32 cellular contexts compared by ENCODE assay signal in the genomic region with DNA sequence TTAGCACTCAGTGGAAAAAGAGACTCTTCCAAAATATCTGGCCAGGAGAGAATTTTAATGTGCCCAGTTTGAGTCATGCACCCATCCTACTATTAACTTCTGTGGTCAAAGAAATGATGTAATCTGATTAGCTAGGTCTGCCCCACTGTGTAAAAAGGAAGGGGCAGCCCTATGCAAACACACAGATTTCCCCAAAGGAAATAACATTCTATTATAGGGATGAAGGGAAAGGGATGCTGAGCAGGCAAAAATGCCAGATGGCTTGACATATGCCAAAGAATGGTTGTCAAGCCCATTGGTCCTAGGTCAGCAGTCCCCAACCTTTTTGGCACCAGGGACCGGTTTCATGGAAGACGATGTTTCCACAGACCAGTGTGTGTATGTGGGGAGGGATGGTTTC. TPM values are rescaled to one million over a fixed set of nuclear protein-coding genes. Genes with fewer than 3 reads are reported as not detected.
A peak's percentile ranks its signal among the peaks of the same experiment; 100 is the strongest.
DNase-seq lines count a peak whose midpoint lies in the region; ATAC-seq, FAIRE-seq and TF ChIP-seq lines count a peak whose summit lies in the region.
"Had no signal": no experiment of that assay in that cellular context is flagged by ENCODE, and none has a peak within 500 bp of the region (broad histone marks: within the 10 kb centered on the region; RNA-seq: fewer than 3 reads in every experiment).

No MANE protein-coding gene starts in this region.

- no peaks in the 10 kb centered on the region for H3F3A ChIP-seq in MM.1S (ENCODE audit: insufficient read depth, low read length)

- FAIRE-seq in astrocyte (lab: Jason Lieb, UNC), result no peak

- no peak overlapping the region for H3K4me3 Mint-ChIP-seq in astrocyte (ENCODE audit: unreplicated experiment)
- H3K4me3 Mint-ChIP-seq: activated T-cell treated with anti-CD3 and anti-CD28 coated beads, Interleukin-2, amount 50 U/mL, for 72 hours; HFFc6; memory B cell; nephron; stimulated activated effector memory CD8-positive, alpha-beta T cell treated with anti-CD3 and anti-CD28 coated beads, Interleukin-12 subunit alpha, Interleukin-12 subunit beta, amount 100 ng/mL, for 72 hours; T-helper 17 cell had no signal

- H3K4me3 ChIP-seq in astrocyte (ENCODE audit: insufficient read depth, low read depth, low read length), result no peak overlapping the region
- H3K4me3 ChIP-seq in MM.1S (ENCODE audit: low read length), result no peak overlapping the region
- no peak overlapping the region for H3K4me3 ChIP-seq in uterus
- H3K4me3 ChIP-seq in upper lobe of right lung, result no peak overlapping the region
- H3K4me3 ChIP-seq: gastroesophageal sphincter, SK-N-MC had no signal

- H3K9me3 ChIP-seq in astrocyte (ENCODE audit: insufficient read depth, low read depth, low read length) (no peaks in the 10 kb centered on the region), MM.1S (replicated peaks; ENCODE audit: insufficient read depth, low read length) (no peaks in the 10 kb centered on the region), uterus (no peaks in the 10 kb centered on the region), upper lobe of right lung (no peaks in the 10 kb centered on the region)
- H3K9me3 ChIP-seq: gastroesophageal sphincter had no signal

- DNase-seq in NCI-H524 (lab: John Stamatoyannopoulos, UW) (peak; percentile 23 to 76), NCI-H524 treated with DMSO at 0.1 percent for 48 hours (lab: John Stamatoyannopoulos, UW) (no peak), HT1080 (ENCODE audit: low read depth) (peak; percentile 59), astrocyte (ENCODE audit: low read depth) (peak; percentile 14), kidney tubule cell (ENCODE audit: low spot score) (peak; percentile 41), MM.1S (no peak), uterus (no peak), upper lobe of right lung (no peak)
- DNase-seq: activated CD4-positive, alpha-beta T cell treated with anti-CD3 and anti-CD28 coated beads, Interleukin-2, amount 50 U/mL, for 48 hours; activated naive CD4-positive, alpha-beta T cell; activated T-cell treated with anti-CD3 and anti-CD28 coated beads, Interleukin-2, amount 50 U/mL, for 72 hours; cerebellar nuclear complex; COR-L47; DMS79; GOT3; HFFc6; hippocampal formation; KBM-7; left cardiac atrium; NCI-H1436; NCI-H226; substantia nigra; T-helper 17 cell; trophoblast cell had no signal

- no peaks in the 10 kb centered on the region for H3K9me2 ChIP-seq in MM.1S (replicated peaks; ENCODE audit: insufficient read depth, low read length)

- TF ChIP-seq POLR2A in uterus (IDR thresholded peaks at IDR 0.05), result no peak

- H3K9me3 Mint-ChIP-seq in astrocyte (ENCODE audit: unreplicated experiment), result no peaks in the 10 kb centered on the region
- H3K9me3 Mint-ChIP-seq: activated T-cell treated with anti-CD3 and anti-CD28 coated beads, Interleukin-2, amount 50 U/mL, for 72 hours; HFFc6; memory B cell; nephron; stimulated activated effector memory CD8-positive, alpha-beta T cell treated with anti-CD3 and anti-CD28 coated beads, Interleukin-12 subunit alpha, Interleukin-12 subunit beta, amount 100 ng/mL, for 72 hours had no signal

- ATAC-seq in upper lobe of right lung, result no peak
- ATAC-seq: activated CD4-positive, CD25-positive, alpha-beta regulatory T cell treated with anti-CD3 and anti-CD28 coated beads, Interleukin-2, amount 50 U/mL, for 24 hours; activated T-cell treated with anti-CD3 and anti-CD28 coated beads, Interleukin-2, amount 50 U/mL, for 72 hours; gastroesophageal sphincter; left cardiac atrium; stimulated activated effector memory CD8-positive, alpha-beta T cell treated with anti-CD3 and anti-CD28 coated beads, Interleukin-12 subunit alpha, Interleukin-12 subunit beta, amount 100 ng/mL, for 72 hours; T-helper 17 cell had no signal

- H3K27me3 ChIP-seq in astrocyte (ENCODE audit: insufficient read depth, low read length) (no peaks in the 10 kb centered on the region), MM.1S (replicated peaks; ENCODE audit: insufficient read depth, low read length) (no peaks in the 10 kb centered on the region), uterus (no peaks in the 10 kb centered on the region), upper lobe of right lung (no peaks in the 10 kb centered on the region)
- H3K27me3 ChIP-seq: gastroesophageal sphincter had no signal

- no peaks in the 10 kb centered on the region for H3K79me2 ChIP-seq in astrocyte (ENCODE audit: insufficient read depth, low read length)
- no peaks in the 10 kb centered on the region for H3K79me2 ChIP-seq in MM.1S (ENCODE audit: low read length)

- intact Hi-C loops in uterus (cut with DNase I; ENCODE audit: low total_unique reads) (no loop called here), upper lobe of right lung (cut with DNase I) (no loop called here)

- TF ChIP-seq CTCF in astrocyte (IDR thresholded peaks at IDR 0.05; ENCODE audit: insufficient read depth, low read depth, low read length), result no peak
- no peak for TF ChIP-seq CTCF in MM.1S (IDR thresholded peaks at IDR 0.05; ENCODE audit: low read length)
- no peak for TF ChIP-seq CTCF in uterus (IDR thresholded peaks at IDR 0.05)
- TF ChIP-seq CTCF in upper lobe of right lung (IDR thresholded peaks at IDR 0.05), result no peak

- no peak overlapping the region for H3K9ac ChIP-seq in astrocyte (ENCODE audit: low read length)
- no peak overlapping the region for H3K9ac ChIP-seq in MM.1S (ENCODE audit: low read length)

- H3K4me1 ChIP-seq in astrocyte (ENCODE audit: insufficient read depth, low read length) (no peaks in the 10 kb centered on the region), MM.1S (ENCODE audit: low read length) (no peaks in the 10 kb centered on the region), uterus (no peaks in the 10 kb centered on the region), upper lobe of right lung (no peaks in the 10 kb centered on the region)
- H3K4me1 ChIP-seq: gastroesophageal sphincter had no signal

- H3K4me2 ChIP-seq in astrocyte (ENCODE audit: low read length) (no peak overlapping the region), MM.1S (ENCODE audit: low read depth, low read length) (no peak overlapping the region)

- H3K27me3 Mint-ChIP-seq in astrocyte (ENCODE audit: low read depth, unreplicated experiment), result peaks cover 6% of the 10 kb centered on the region
- H3K27me3 Mint-ChIP-seq: T-helper 17 cell had no signal

- no peaks in the 10 kb centered on the region for H3K36me3 ChIP-seq in astrocyte (ENCODE audit: insufficient read depth, low read length)
- H3K36me3 ChIP-seq in MM.1S (replicated peaks; ENCODE audit: insufficient read depth, low read length), result no peaks in the 10 kb centered on the region
- H3K36me3 ChIP-seq in uterus, result no peaks in the 10 kb centered on the region
- H3K36me3 ChIP-seq in upper lobe of right lung, result no peaks in the 10 kb centered on the region
- H3K36me3 ChIP-seq: gastroesophageal sphincter had no signal

- H2AFZ ChIP-seq in astrocyte (ENCODE audit: low read depth, low read length) (no peak overlapping the region), MM.1S (ENCODE audit: low read length) (no peak overlapping the region)

- H3K27ac Mint-ChIP-seq in astrocyte (ENCODE audit: unreplicated experiment), result peak overlapping the region; percentile 47
- H3K27ac Mint-ChIP-seq: activated T-cell treated with anti-CD3 and anti-CD28 coated beads, Interleukin-2, amount 50 U/mL, for 72 hours; HFFc6; memory B cell; nephron; stimulated activated effector memory CD8-positive, alpha-beta T cell treated with anti-CD3 and anti-CD28 coated beads, Interleukin-12 subunit alpha, Interleukin-12 subunit beta, amount 100 ng/mL, for 72 hours; T-helper 17 cell had no signal

- H4K20me1 ChIP-seq in astrocyte (ENCODE audit: insufficient read depth, low read length), result no peaks in the 10 kb centered on the region
- no peaks in the 10 kb centered on the region for H4K20me1 ChIP-seq in MM.1S (ENCODE audit: insufficient read depth, low read length)

- H3K36me3 Mint-ChIP-seq in astrocyte (ENCODE audit: low read depth, unreplicated experiment), result no peaks in the 10 kb centered on the region
- H3K36me3 Mint-ChIP-seq: memory B cell; stimulated activated effector memory CD8-positive, alpha-beta T cell treated with anti-CD3 and anti-CD28 coated beads, Interleukin-12 subunit alpha, Interleukin-12 subunit beta, amount 100 ng/mL, for 72 hours had no signal

- H3K4me1 Mint-ChIP-seq in astrocyte (ENCODE audit: low read depth, unreplicated experiment), result peaks cover 13% of the 10 kb centered on the region
- H3K4me1 Mint-ChIP-seq: memory B cell; nephron; stimulated activated effector memory CD8-positive, alpha-beta T cell treated with anti-CD3 and anti-CD28 coated beads, Interleukin-12 subunit alpha, Interleukin-12 subunit beta, amount 100 ng/mL, for 72 hours; T-helper 17 cell had no signal

- no peak overlapping the region for H3K27ac ChIP-seq in astrocyte (ENCODE audit: low read depth, low read length)
- no peak overlapping the region for H3K27ac ChIP-seq in MM.1S (ENCODE audit: low read length)
- no peak overlapping the region for H3K27ac ChIP-seq in uterus
- no peak overlapping the region for H3K27ac ChIP-seq in upper lobe of right lung
- H3K27ac ChIP-seq: 22Rv1, C4-2B, gastroesophageal sphincter, SK-N-MC had no signal

RNA-seq across cellular contexts. Expression of gene PAK1, which starts 43.3 kb away (rescaled TPM):
- 53.9 and 66.1 TPM in 2 replicates for total RNA-seq in HT1080 (2014; rRNA removed; shearing (Covaris generic))
- 38.8 and 41.4 TPM in 2 replicates for polyA plus RNA-seq in HT1080 (2015; cell fraction: cytosol; rRNA removed)
- polyA plus RNA-seq in HT1080 (2015; cell fraction: nucleus; rRNA removed), result 63.3 and 65.7 TPM in 2 replicates
- 41.0 TPM in 2 replicates for total RNA-seq in astrocyte
- total RNA-seq in uterus, result 10 to 100 TPM; 17.4 to 55.2 (median 35.7) TPM
- total RNA-seq in upper lobe of right lung, result 28.2 TPM

Comparison
In these comparisons a context has a peak if more than half of its experiments do, and no peak if none do; other contexts are left out.
1. DNase-seq: peak in NCI-H524 (2 of 2), HT1080 (single experiment), astrocyte (single experiment) and kidney tubule cell (single experiment); none in NCI-H524 treated with DMSO at 0.1 percent for 48 hours (single experiment), MM.1S (single experiment), uterus (0 of 2) and upper lobe of right lung (single experiment).